Comparison of ENCODE assay signal across 24 cellular contexts in the genomic region with DNA sequence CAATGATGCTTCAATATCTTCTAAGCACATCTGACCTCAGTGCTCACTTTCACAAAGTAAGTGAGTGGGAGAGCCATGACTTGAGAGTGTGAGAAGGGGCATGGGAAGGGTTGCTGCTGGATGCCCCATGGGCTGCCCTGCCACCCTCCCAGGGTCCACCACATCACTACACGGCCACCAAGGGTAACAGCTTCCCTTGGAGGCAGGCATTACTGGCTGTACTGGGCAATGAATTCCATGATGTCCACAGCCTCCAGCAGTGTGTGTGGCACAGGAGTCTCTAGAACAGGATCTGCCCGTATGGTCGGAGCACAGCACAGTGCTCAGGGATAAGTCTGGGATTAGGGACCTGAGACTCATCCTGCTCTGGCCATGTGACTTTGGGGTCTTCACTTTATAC.
"Had no signal": no experiment of that assay in that cellular context is flagged by ENCODE, and none has a peak within 500 bp of the region (broad histone marks: within the 10 kb centered on the region; RNA-seq: fewer than 3 reads in every experiment).

No MANE protein-coding gene starts in this region.

- H3K4me1 Mint-ChIP-seq: memory B cell; natural killer cell; stimulated activated naive B cell treated with anti-CD40 and anti-IgM and Interleukin-4, amounts not matched to agents 10 μg/mL and 1 μg/mL and 100 μg/mL, for 72 hours had no signal

- H3K4me3 Mint-ChIP-seq: memory B cell; natural killer cell; stimulated activated naive B cell treated with anti-CD40 and anti-IgM and Interleukin-4, amounts not matched to agents 10 μg/mL and 1 μg/mL and 100 μg/mL, for 72 hours; stimulated activated naive CD8-positive, alpha-beta T cell treated with anti-CD3 and anti-CD28 coated beads, Interleukin-15, Interleukin-2, amounts not matched to agents 100 ng/mL and 50 ng/mL, for 24 hours had no signal

- H3K27ac ChIP-seq: dorsolateral prefrontal cortex, esophagus squamous epithelium, heart right ventricle, pancreas, suprapubic skin, transverse colon, upper lobe of right lung, vagina had no signal

- DNase-seq: cerebellar nuclear complex; dorsolateral prefrontal cortex; effector memory CD4-positive, alpha-beta T cell; erythroblast; esophagus squamous epithelium; foreskin melanocyte; glutamatergic neuron; heart right ventricle; hippocampal formation; natural killer cell; occipital lobe; pancreas; retina; stimulated activated CD4-positive, alpha-beta T cell treated with anti-CD3 and anti-CD28 coated beads, Interleukin-12 subunit alpha, Interleukin-12 subunit beta, amount 100 ng/mL, for 4 hours; stimulated activated CD4-positive, alpha-beta T cell treated with anti-CD3 and anti-CD28 coated beads, Interleukin-1b, Interleukin-23, amount 100 ng/mL, for 48 hours; stimulated activated CD4-positive, alpha-beta T cell treated with anti-CD3 and anti-CD28 coated beads, Interleukin-4, amount 100 ng/mL, for 24 hours; stimulated activated naive B cell treated with anti-CD40 and anti-IgM and Interleukin-4, amounts not matched to agents 10 μg/mL and 1 μg/mL and 100 μg/mL, for 72 hours; transverse colon; upper lobe of right lung had no signal

- H3K27me3 Mint-ChIP-seq: stimulated activated naive CD8-positive, alpha-beta T cell treated with anti-CD3 and anti-CD28 coated beads, Interleukin-15, Interleukin-2, amounts not matched to agents 100 ng/mL and 50 ng/mL, for 24 hours had no signal

- H3K27ac Mint-ChIP-seq: memory B cell; natural killer cell; stimulated activated naive B cell treated with anti-CD40 and anti-IgM and Interleukin-4, amounts not matched to agents 10 μg/mL and 1 μg/mL and 100 μg/mL, for 72 hours; stimulated activated naive CD8-positive, alpha-beta T cell treated with anti-CD3 and anti-CD28 coated beads, Interleukin-15, Interleukin-2, amounts not matched to agents 100 ng/mL and 50 ng/mL, for 24 hours had no signal

- ATAC-seq: heart right ventricle; pancreas; sciatic nerve; stimulated activated naive B cell treated with anti-CD40 and anti-IgM and Interleukin-4, amounts not matched to agents 10 μg/mL and 1 μg/mL and 100 μg/mL, for 72 hours; upper lobe of right lung had no signal

- H3K36me3 Mint-ChIP-seq: memory B cell, natural killer cell had no signal
